Comparison of ENCODE assay signal across 14 cellular contexts in the genomic region with DNA sequence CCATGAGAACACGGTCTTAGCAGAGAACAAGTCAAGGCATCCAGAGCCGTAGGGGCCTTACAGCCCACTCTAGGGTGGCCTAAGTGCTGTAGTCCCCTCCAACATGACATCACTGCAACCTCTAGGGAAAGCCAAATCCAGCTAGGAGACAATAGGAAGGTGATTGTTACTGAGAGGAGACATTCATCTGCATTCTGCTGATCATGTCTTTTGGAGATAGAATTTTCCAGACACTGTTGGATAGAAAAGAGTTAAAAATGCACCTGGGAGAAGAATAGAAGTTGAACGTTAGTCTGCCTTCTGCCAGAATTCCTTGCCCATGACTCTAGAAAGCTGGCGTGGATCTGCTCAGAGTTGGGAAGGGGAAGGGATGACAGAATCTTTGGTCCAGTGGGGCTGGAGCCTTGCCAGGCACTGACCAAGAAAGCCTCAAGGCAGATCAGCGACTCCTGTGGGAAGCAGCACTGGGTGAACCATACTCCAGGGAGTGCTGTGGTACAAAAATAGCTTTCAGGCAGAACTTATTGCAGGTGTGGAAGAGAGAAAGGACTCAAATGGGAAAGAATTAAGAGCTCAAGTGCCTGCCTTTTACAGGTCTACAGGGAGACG. TPM values are rescaled to one million over a fixed set of nuclear protein-coding genes. Genes with fewer than 3 reads are reported as not detected.
DNase-seq lines count a peak whose midpoint lies in the region; ATAC-seq and TF ChIP-seq lines count a peak whose summit lies in the region.
"Had no signal": no experiment of that assay in that cellular context is flagged by ENCODE, and none has a peak within 500 bp of the region (broad histone marks: within the 10 kb centered on the region; RNA-seq: fewer than 3 reads in every experiment).

No MANE protein-coding gene starts in this region.

- H3K4me1 ChIP-seq in cardiac muscle cell (ENCODE audit: low read depth) = peaks cover 12% of the 10 kb centered on the region
- peaks cover 5% of the 10 kb centered on the region for H3K4me1 ChIP-seq in right cardiac atrium (ENCODE audit: control insufficient read depth, insufficient read depth, low read length)

- H3K9me3 Mint-ChIP-seq in endothelial cell (ENCODE audit: unreplicated experiment) = no peaks in the 10 kb centered on the region
- H3K9me3 Mint-ChIP-seq: T-helper 2 cell treated with Interferon-gamma antibody and Interleukin-4, amounts not matched to agents 5 μg/mL and 100 μg/mL, for 36 hours had no signal

- no peaks in the 10 kb centered on the region for H3K36me3 Mint-ChIP-seq in endothelial cell (ENCODE audit: low read depth, unreplicated experiment)

- in situ Hi-C loops in GM13976 (cut with MboI; ENCODE audit: low sequenced_read_pairs, unreplicated experiment) = no loop called here

- H3K36me3 ChIP-seq in cardiac muscle cell = no peaks in the 10 kb centered on the region
- H3K36me3 ChIP-seq: tibial nerve had no signal

- ATAC-seq in Right ventricle myocardium inferior (no peak), right cardiac atrium (peak; percentile 29 to 41)

- peak; percentile 72 to 83 for DNase-seq in cardiac muscle cell (ENCODE audit: low read depth in 1 of 2, low spot score in 1 of 2)
- no peak for DNase-seq in Right ventricle myocardium inferior (ENCODE audit: missing footprints)
- peak; percentile 95 for DNase-seq in astrocyte of the hippocampus (ENCODE audit: low read depth, low spot score)
- peak; percentile 45 to 74 (median 62) for DNase-seq in right cardiac atrium
- no peak for DNase-seq in NCI-H1092 treated with DMSO at 0.1 percent for 48 hours (lab: John Stamatoyannopoulos, UW)
- DNase-seq in GM10266 (ENCODE audit: extremely low spot score) = no peak
- no peak for DNase-seq in endothelial cell (ENCODE audit: low spot score)
- DNase-seq in GM13976 (ENCODE audit: low spot score) = no peak
- DNase-seq: activated CD8-positive, alpha-beta memory T cell treated with anti-CD3 and anti-CD28 coated beads, Interleukin-2, amount 50 U/mL, for 48 hours; AML-193; Kasumi-1; NCI-H69 had no signal

- H3K4me1 Mint-ChIP-seq in endothelial cell (ENCODE audit: unreplicated experiment) = no peaks in the 10 kb centered on the region

- WGBS in right cardiac atrium = 44% methylated on average over 6 of the region's 6 CpGs

- intact Hi-C loops in Right ventricle myocardium inferior (cut with DNase I) = loop anchor here (5.0 to 10.0 kb wide), 4 partner anchors 59 to 154 kb away; a partner anchor contains a TSS
- intact Hi-C loops in right cardiac atrium (cut with DNase I) = no loop called here

- no peak overlapping the region for H3K4me3 ChIP-seq in cardiac muscle cell
- no peak overlapping the region for H3K4me3 ChIP-seq in right cardiac atrium (ENCODE audit: low read length)
- H3K4me3 ChIP-seq: tibial nerve had no signal

- H3K27ac ChIP-seq in cardiac muscle cell = no peak overlapping the region
- H3K27ac ChIP-seq in right cardiac atrium (ENCODE audit: low read length) = no peak overlapping the region
- H3K27ac ChIP-seq: tibial nerve had no signal

- H3K9me3 ChIP-seq in cardiac muscle cell (ENCODE audit: low read depth) (no peaks in the 10 kb centered on the region), right cardiac atrium (ENCODE audit: control insufficient read depth, low read length) (no peaks in the 10 kb centered on the region)
- H3K9me3 ChIP-seq: tibial nerve had no signal

- H3K4me3 Mint-ChIP-seq in endothelial cell (ENCODE audit: unreplicated experiment) = no peak overlapping the region
- H3K4me3 Mint-ChIP-seq: T-helper 2 cell treated with Interferon-gamma antibody and Interleukin-4, amounts not matched to agents 5 μg/mL and 100 μg/mL, for 36 hours had no signal

- peaks cover 7% of the 10 kb centered on the region for H3K27me3 Mint-ChIP-seq in endothelial cell (ENCODE audit: unreplicated experiment)

- H3K27me3 ChIP-seq in cardiac muscle cell = no peaks in the 10 kb centered on the region
- H3K27me3 ChIP-seq in right cardiac atrium (ENCODE audit: control insufficient read depth, insufficient read depth) = no peaks in the 10 kb centered on the region
- H3K27me3 ChIP-seq: tibial nerve had no signal

- no peak overlapping the region for H3K27ac Mint-ChIP-seq in endothelial cell (ENCODE audit: unreplicated experiment)
- H3K27ac Mint-ChIP-seq: T-helper 2 cell treated with Interferon-gamma antibody and Interleukin-4, amounts not matched to agents 5 μg/mL and 100 μg/mL, for 36 hours had no signal

- TF ChIP-seq CTCF in cardiac muscle cell (IDR thresholded peaks at IDR 0.05; ENCODE audit: low read depth, low read length) (peak; percentile 35), GM10266 (IDR thresholded peaks at IDR 0.05; ENCODE audit: control insufficient read depth, insufficient read depth, low read depth, missing control alignments) (no peak), endothelial cell (IDR thresholded peaks at IDR 0.05; ENCODE audit: unreplicated experiment) (no peak), GM13976 (IDR thresholded peaks at IDR 0.05; ENCODE audit: borderline replicate concordance, control extremely low read depth, extremely low read depth, insufficient read depth, missing control alignments) (no peak)

RNA-seq across cellular contexts. Expression of a gene that starts 44.8 kb away (rescaled TPM):
- total RNA-seq in cardiac muscle cell (104 and 153 TPM in 2 replicates), Right ventricle myocardium inferior (144 TPM), right cardiac atrium (100 to 1,000 TPM; 130 to 146 (median 142) TPM), endothelial cell (ENCODE audit: unreplicated experiment) (96.8 TPM)
- polyA plus RNA-seq in cardiac muscle cell (82.8 and 97.0 TPM in 2 replicates), right cardiac atrium (88.0 TPM)

RNA-seq across cellular contexts. Expression of a gene that starts 50.4 kb away (rescaled TPM):
- total RNA-seq in cardiac muscle cell = 0.25 and 4.0 TPM in 2 replicates
- polyA plus RNA-seq in cardiac muscle cell = 4.8 and 5.2 TPM in 2 replicates
- total RNA-seq in Right ventricle myocardium inferior = 4.2 TPM
- total RNA-seq in right cardiac atrium = 1 to 10 TPM; 3.3 to 5.1 (median 3.7) TPM
- polyA plus RNA-seq in right cardiac atrium = 5.2 TPM
- total RNA-seq in endothelial cell (ENCODE audit: unreplicated experiment) = not detected
- total RNA-seq: tibial nerve had no signal

Comparison
In these comparisons a context has a peak if more than half of its experiments do, and no peak if none do; other contexts are left out.
1. DNase-seq: peak in cardiac muscle cell (2 of 2), astrocyte of the hippocampus (single experiment) and right cardiac atrium (3 of 3); none in Right ventricle myocardium inferior (single experiment), NCI-H1092 treated with DMSO at 0.1 percent for 48 hours (single experiment), GM10266 (single experiment), endothelial cell (single experiment) and GM13976 (single experiment).